15 cellular contexts compared by ENCODE assay signal in the genomic region with DNA sequence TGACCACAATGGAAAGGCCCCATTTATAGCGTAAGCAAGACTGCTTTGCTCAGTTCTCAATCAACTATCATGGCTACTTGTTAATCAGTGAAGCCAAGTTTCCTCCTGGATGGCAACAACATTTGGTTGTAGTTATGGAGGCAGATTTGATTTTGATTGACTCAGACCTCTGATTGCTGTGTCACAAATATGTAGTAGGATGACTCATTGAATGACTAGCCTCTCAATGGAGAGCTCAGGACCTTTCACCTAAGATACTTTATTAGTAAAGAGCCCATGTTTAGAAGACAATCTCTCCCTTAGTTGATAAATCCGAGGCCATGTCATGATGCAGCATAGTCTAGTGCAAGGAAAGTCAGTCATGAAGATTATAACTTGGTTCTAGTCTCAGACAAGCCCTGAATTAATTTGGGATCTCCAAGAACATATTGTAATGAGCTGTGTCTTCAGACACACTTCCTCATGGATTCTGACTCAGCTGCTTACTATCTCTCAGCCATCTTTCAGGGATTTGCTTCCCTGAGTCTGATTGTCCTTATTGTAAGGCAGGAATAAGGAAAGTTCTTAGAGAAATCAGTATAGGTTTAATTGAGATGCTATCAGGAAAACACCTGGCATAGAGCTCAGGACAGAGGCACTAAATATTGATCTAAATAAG.
"Had no signal": no experiment of that assay in that cellular context is flagged by ENCODE, and none has a peak within 500 bp of the region (broad histone marks: within the 10 kb centered on the region; RNA-seq: fewer than 3 reads in every experiment).

No MANE protein-coding gene starts in this region.

- H3K9me3 ChIP-seq: breast epithelium, lower lobe of right lung, thyroid gland had no signal

- H3K4me1 ChIP-seq: breast epithelium, lower lobe of right lung, parathyroid adenoma, thyroid gland had no signal

- H3K4me3 ChIP-seq: breast epithelium, dorsolateral prefrontal cortex, lower lobe of right lung, skin epidermis, thyroid gland had no signal

- H3K36me3 ChIP-seq: breast epithelium, lower lobe of right lung, thyroid gland had no signal

- H3K27me3 ChIP-seq: breast epithelium, thyroid gland had no signal

- H2AFZ ChIP-seq: parathyroid adenoma had no signal

- H3K9ac ChIP-seq: parathyroid adenoma had no signal

- H3K79me2 ChIP-seq: parathyroid adenoma had no signal

- H3K27ac ChIP-seq: breast epithelium, dorsolateral prefrontal cortex, lower lobe of right lung, parathyroid adenoma, skin epidermis, thyroid gland had no signal

- ATAC-seq: activated CD8-positive, alpha-beta T cell treated with anti-CD3 and anti-CD28 coated beads for 36 hours; activated T-cell treated with anti-CD3 and anti-CD28 coated beads, Interleukin-2, amount 50 U/mL, for 72 hours; lower lobe of right lung; naive thymus-derived CD4-positive, alpha-beta T cell had no signal

- DNase-seq: activated CD8-positive, alpha-beta memory T cell treated with anti-CD3 and anti-CD28 coated beads, Interleukin-2, amount 50 U/mL, for 4 hours; activated CD8-positive, alpha-beta T cell treated with anti-CD3 and anti-CD28 coated beads for 36 hours; activated gamma-delta T cell treated with Interleukin-2 at 50 U/mL for 16 hours; activated naive CD8-positive, alpha-beta T cell treated with anti-CD3 and anti-CD28 coated beads, Interleukin-2, amount 10 ng/mL, durations not matched to agents 7 days and 5 days; activated T-cell treated with anti-CD3 and anti-CD28 coated beads, Interleukin-2, amount 50 U/mL, for 72 hours; anterior cingulate cortex; dorsolateral prefrontal cortex; lower lobe of right lung; naive thymus-derived CD4-positive, alpha-beta T cell; retina; stimulated activated CD4-positive, alpha-beta T cell treated with anti-CD3 and anti-CD28 coated beads, Interleukin-4, amount 100 ng/mL, for 4 hours; thyroid gland had no signal
